In genomic region chr12:49511410-49511809, GRCh38 we compare ENCODE assay signal across 1 cellular context.
TF ChIP-seq lines count a peak whose summit lies in the region.

No MANE protein-coding gene starts in this region.

TF ChIP-seq in HepG2, 621 proteins besides CTCF, POLR2A, EP300 and RAD21 (continued from another document):
- TF ChIP-seq MZF1 (CRISPR knock-in tag; IDR thresholded peaks at IDR 0.05; ENCODE audit: borderline replicate concordance) (no peak), ONECUT2 (CRISPR knock-in tag; IDR thresholded peaks at IDR 0.05) (no peak), CEBPG (CRISPR knock-in tag; IDR thresholded peaks at IDR 0.05) (peak; percentile 16; the same call in 1 of the 2 replicates), ZNF263 (CRISPR knock-in tag; IDR thresholded peaks at IDR 0.05) (peak; percentile 61; the same call in 1 of the 2 replicates), SOX13 (IDR thresholded peaks at IDR 0.05) (no peak), SOX13 (CRISPR knock-in tag; conservative IDR thresholded peaks at IDR 0.05 in 1 of 2, IDR thresholded peaks at IDR 0.05 in 1 of 2) (peak in 1 of 2 experiments; percentile 54; a peak in 1 of 4 replicates), SOX6 (IDR thresholded peaks at IDR 0.05) (no peak), SOX6 (CRISPR knock-in tag; IDR thresholded peaks at IDR 0.05) (0 out of 2 replicates have a peak, but pooled peaks have one; percentile 22), HIVEP1 (CRISPR knock-in tag; IDR thresholded peaks at IDR 0.05) (no peak), NFE2L1 (CRISPR knock-in tag; IDR thresholded peaks at IDR 0.05; ENCODE audit: borderline replicate concordance) (no peak), CCAR2 (optimal IDR thresholded peaks at IDR 0.05; ENCODE audit: low read depth, low read length) (no peak), ZBTB3 (CRISPR knock-in tag; IDR thresholded peaks at IDR 0.05; ENCODE audit: borderline replicate concordance, low read depth) (no peak), ATF4 (CRISPR knock-in tag; IDR thresholded peaks at IDR 0.05) (no peak)
